17 cellular contexts compared by ENCODE assay signal in genomic region chr4:122890142-122890769, GRCh38. TPM values are rescaled to one million over a fixed set of nuclear protein-coding genes. Genes with fewer than 3 reads are reported as not detected.
A peak's percentile ranks its signal among the peaks of the same experiment; 100 is the strongest.
DNase-seq lines count a peak whose midpoint lies in the region; ATAC-seq, FAIRE-seq and TF ChIP-seq lines count a peak whose summit lies in the region.
"Had no signal": no experiment of that assay in that cellular context is flagged by ENCODE, and none has a peak within 500 bp of the region (broad histone marks: within the 10 kb centered on the region; RNA-seq: fewer than 3 reads in every experiment).

No MANE protein-coding gene starts in this region.

- intact Hi-C loops in ascending aorta (cut with DNase I), result no loop called here
- intact Hi-C loops in activated CD8-positive, alpha-beta T cell treated with anti-CD3 and anti-CD28 coated beads for 36 hours (cut with micrococcal nuclease), result no loop called here

- peak overlapping the region; percentile 69 to 71 for H3K27ac ChIP-seq in ascending aorta
- H3K27ac ChIP-seq: cardiac muscle cell, parathyroid adenoma had no signal

- no peaks in the 10 kb centered on the region for H3K27me3 ChIP-seq in ascending aorta
- H3K27me3 ChIP-seq: BE2C, cardiac muscle cell, upper lobe of left lung had no signal

- H3K27me3 Mint-ChIP-seq in activated CD8-positive, alpha-beta T cell treated with anti-CD3 and anti-CD28 coated beads for 36 hours, result no peaks in the 10 kb centered on the region

- TF ChIP-seq CTCF in ascending aorta (IDR thresholded peaks at IDR 0.05), result no peak
- no peak for TF ChIP-seq CTCF in activated CD8-positive, alpha-beta T cell treated with anti-CD3 and anti-CD28 coated beads for 36 hours (IDR thresholded peaks at IDR 0.05)
- no peak for TF ChIP-seq CTCF in D721Med (IDR thresholded peaks at IDR 0.05; ENCODE audit: insufficient read depth, missing control alignments)

- POLR2A ChIA-PET in activated CD8-positive, alpha-beta T cell treated with anti-CD3 and anti-CD28 coated beads for 36 hours (lab: Charles Lee), result no interaction called here

- H3K27ac Mint-ChIP-seq in activated CD8-positive, alpha-beta T cell treated with anti-CD3 and anti-CD28 coated beads for 36 hours, result no peak overlapping the region

- in situ Hi-C loops in KBM-7 (cut with MboI; ENCODE audit: low pct_unique_long_range_greater_than_20kb, low sequenced_read_pairs), result no loop called here

- CTCF ChIA-PET in activated CD8-positive, alpha-beta T cell treated with anti-CD3 and anti-CD28 coated beads for 36 hours (lab: Charles Lee), result no interaction called here

- H3K4me3 ChIP-seq in ascending aorta, result no peak overlapping the region
- H3K4me3 ChIP-seq: cardiac muscle cell, upper lobe of left lung had no signal

- H3K36me3 Mint-ChIP-seq in activated CD8-positive, alpha-beta T cell treated with anti-CD3 and anti-CD28 coated beads for 36 hours (ENCODE audit: low read depth), result no peaks in the 10 kb centered on the region

- ATAC-seq in GM18873 (IDR thresholded peaks at IDR 0.05; ENCODE audit: low FRiP score, unreplicated experiment) (peak; percentile 63), HG03095 (IDR thresholded peaks at IDR 0.05; ENCODE audit: unreplicated experiment) (peak; percentile 60)
- ATAC-seq in activated CD8-positive, alpha-beta T cell treated with anti-CD3 and anti-CD28 coated beads for 36 hours, result no peak

- no peak for DNase-seq in ascending aorta (ENCODE audit: low spot score in 2 of 2)
- peak; percentile 61 for DNase-seq in pulmonary artery endothelial cell (ENCODE audit: low read depth, low spot score)
- no peak for DNase-seq in KBM-7
- DNase-seq in activated CD8-positive, alpha-beta T cell treated with anti-CD3 and anti-CD28 coated beads for 36 hours, result no peak
- DNase-seq in D721Med (ENCODE audit: insufficient read length, low spot score), result no peak
- no peak for DNase-seq in NCI-H1694 (lab: John Stamatoyannopoulos, UW)
- DNase-seq: activated naive CD4-positive, alpha-beta T cell; BE2C; DND-41; upper lobe of left lung had no signal

- no peak for FAIRE-seq in D721Med (lab: Jason Lieb, UNC)
- FAIRE-seq: H1, HTR-8/SVneo, islet of Langerhans had no signal

- no peaks in the 10 kb centered on the region for H3K9me3 Mint-ChIP-seq in activated CD8-positive, alpha-beta T cell treated with anti-CD3 and anti-CD28 coated beads for 36 hours

- H3K9me3 ChIP-seq in ascending aorta, result no peaks in the 10 kb centered on the region
- H3K9me3 ChIP-seq: BE2C, upper lobe of left lung had no signal

- H3K36me3 ChIP-seq in ascending aorta, result no peaks in the 10 kb centered on the region
- H3K36me3 ChIP-seq: BE2C had no signal

- no peaks in the 10 kb centered on the region for H3K4me1 Mint-ChIP-seq in activated CD8-positive, alpha-beta T cell treated with anti-CD3 and anti-CD28 coated beads for 36 hours (ENCODE audit: low read depth)

- peaks cover 0 to 19% of the 10 kb centered on the region in 2 donors for H3K4me1 ChIP-seq in ascending aorta
- H3K4me1 ChIP-seq: BE2C, parathyroid adenoma had no signal

- no peak overlapping the region for H3K4me3 Mint-ChIP-seq in activated CD8-positive, alpha-beta T cell treated with anti-CD3 and anti-CD28 coated beads for 36 hours

RNA-seq across cellular contexts. Expression of gene NUDT6, which starts 32.1 kb away (rescaled TPM):
- total RNA-seq in ascending aorta, result 11.6 TPM
- total RNA-seq in pulmonary artery endothelial cell, result 3.6 and 5.1 TPM in 2 replicates
- 1 to 10 TPM; 4.4 to 5.7 TPM for total RNA-seq in activated CD8-positive, alpha-beta T cell treated with anti-CD3 and anti-CD28 coated beads for 36 hours
